In the genomic region with DNA sequence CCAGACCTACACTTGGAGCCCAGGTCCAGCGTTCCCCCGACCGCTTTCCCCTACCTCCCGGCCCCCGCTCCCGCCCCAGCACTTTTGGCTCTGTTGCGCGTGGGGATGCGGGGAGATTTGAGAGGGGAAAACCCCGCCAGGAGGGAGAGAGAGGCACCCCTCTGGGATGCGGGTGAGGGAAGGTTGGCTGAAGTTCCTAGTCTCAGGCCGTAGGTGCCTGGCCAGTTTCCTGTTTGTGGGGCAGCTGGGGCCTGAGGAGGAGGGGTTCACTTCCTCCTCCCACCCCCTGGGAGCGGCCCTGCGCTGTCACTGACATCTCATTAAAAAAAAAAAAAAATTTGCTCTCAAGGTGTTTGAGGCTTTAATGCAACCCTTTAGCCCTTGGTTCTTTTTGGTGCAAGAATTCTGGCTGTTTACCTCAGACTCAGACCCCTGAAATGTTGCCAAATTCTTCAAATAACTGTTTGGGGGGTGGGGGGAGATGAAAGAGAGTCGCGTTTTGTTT, we compare ENCODE assay signal across 8 cellular contexts. TPM values are rescaled to one million over a fixed set of nuclear protein-coding genes. Genes with fewer than 3 reads are reported as not detected.
DNase-seq lines count a peak whose midpoint lies in the region; ATAC-seq and TF ChIP-seq lines count a peak whose summit lies in the region.

No MANE protein-coding gene starts in this region.

- peak overlapping the region; percentile 97 for H3K27ac ChIP-seq in left ventricle myocardium inferior (replicated peaks)
- H3K27ac ChIP-seq in skin epidermis, result peak overlapping the region; percentile 2 to 94 (median 80)

- ATAC-seq in HG03066 (IDR thresholded peaks at IDR 0.05; ENCODE audit: low read depth, unreplicated experiment) (peak; percentile 25), HG02610 (IDR thresholded peaks at IDR 0.05; ENCODE audit: unreplicated experiment) (no peak)
- peak; percentile 21 for ATAC-seq in activated CD8-positive, alpha-beta T cell treated with anti-CD3 and anti-CD28 coated beads for 36 hours

- H3K4me3 ChIP-seq in left ventricle myocardium inferior (peak overlapping the region; percentile 93), skin epidermis (peak overlapping the region; percentile 59 to 75 (median 71))

- POLR2A ChIA-PET in activated CD8-positive, alpha-beta T cell treated with anti-CD3 and anti-CD28 coated beads for 36 hours (lab: Charles Lee), result interaction anchor here (0.9 to 3.1 kb wide), 3 partner anchors 13 to 565 kb away, joined by 4 to 28 read pairs (median 4); no protein-coding TSS in a partner anchor

- TF ChIP-seq CTCF in activated CD8-positive, alpha-beta T cell treated with anti-CD3 and anti-CD28 coated beads for 36 hours (IDR thresholded peaks at IDR 0.05), result no peak
- TF ChIP-seq CTCF in left ventricle myocardium inferior (IDR thresholded peaks at IDR 0.05; ENCODE audit: borderline replicate concordance), result no peak

- H3K4me1 ChIP-seq in left ventricle myocardium inferior, result peaks cover 74% of the 10 kb centered on the region

- H3K4me3 Mint-ChIP-seq in activated CD8-positive, alpha-beta T cell treated with anti-CD3 and anti-CD28 coated beads for 36 hours, result peak overlapping the region; percentile 80

- H3K36me3 Mint-ChIP-seq in activated CD8-positive, alpha-beta T cell treated with anti-CD3 and anti-CD28 coated beads for 36 hours (ENCODE audit: low read depth), result no peaks in the 10 kb centered on the region

- H3K9me3 ChIP-seq in left ventricle myocardium inferior (replicated peaks), result no peaks in the 10 kb centered on the region

- CTCF ChIA-PET in activated CD8-positive, alpha-beta T cell treated with anti-CD3 and anti-CD28 coated beads for 36 hours (lab: Charles Lee), result interaction anchor here (0.7 to 8.8 kb wide), 21 partner anchors 8 to 582 kb away, joined by 3 to 199 read pairs (median 4); partner anchors contain the start of genes LSG1, TMEM44 and XXYLT1

- peaks cover 44% of the 10 kb centered on the region for H3K4me1 Mint-ChIP-seq in activated CD8-positive, alpha-beta T cell treated with anti-CD3 and anti-CD28 coated beads for 36 hours (ENCODE audit: low read depth)

- H3K27me3 Mint-ChIP-seq in activated CD8-positive, alpha-beta T cell treated with anti-CD3 and anti-CD28 coated beads for 36 hours, result peaks cover 14% of the 10 kb centered on the region

- H3K9me3 Mint-ChIP-seq in activated CD8-positive, alpha-beta T cell treated with anti-CD3 and anti-CD28 coated beads for 36 hours, result no peaks in the 10 kb centered on the region

- intact Hi-C loops in activated CD8-positive, alpha-beta T cell treated with anti-CD3 and anti-CD28 coated beads for 36 hours (cut with micrococcal nuclease), result no loop called here
- intact Hi-C loops in left ventricle myocardium inferior (cut with micrococcal nuclease), result loop anchor here (10.0 kb wide), 1 partner anchor 837 kb away; no protein-coding TSS in a partner anchor

- peaks cover 8% of the 10 kb centered on the region for H3K36me3 ChIP-seq in left ventricle myocardium inferior

- peak; percentile 26 to 46 for DNase-seq in NCI-H524 (lab: John Stamatoyannopoulos, UW)
- DNase-seq in NCI-H524 treated with DMSO at 0.1 percent for 48 hours (lab: John Stamatoyannopoulos, UW), result no peak
- DNase-seq in activated CD8-positive, alpha-beta T cell treated with anti-CD3 and anti-CD28 coated beads for 36 hours, result peak; percentile 50
- DNase-seq in left ventricle myocardium inferior, result peak; percentile 56
- no peak for DNase-seq in NCI-H1048 (lab: John Stamatoyannopoulos, UW)

- peak overlapping the region; percentile 32 for H3K27ac Mint-ChIP-seq in activated CD8-positive, alpha-beta T cell treated with anti-CD3 and anti-CD28 coated beads for 36 hours

- no peaks in the 10 kb centered on the region for H3K27me3 ChIP-seq in left ventricle myocardium inferior (ENCODE audit: low read depth)

RNA-seq across cellular contexts. Expression of gene FAM43A, which starts 2.6 kb away (rescaled TPM):
- total RNA-seq in activated CD8-positive, alpha-beta T cell treated with anti-CD3 and anti-CD28 coated beads for 36 hours, result 1 to 10 TPM; 3.3 to 3.9 TPM
- 18.0 TPM for total RNA-seq in left ventricle myocardium inferior

RNA-seq across cellular contexts. Expression of gene LSG1, which starts 16.3 kb away (rescaled TPM):
- 10 to 100 TPM; 36.5 to 41.3 TPM for total RNA-seq in activated CD8-positive, alpha-beta T cell treated with anti-CD3 and anti-CD28 coated beads for 36 hours
- total RNA-seq in left ventricle myocardium inferior, result 23.4 TPM

RNA-seq across cellular contexts. Expression of gene TMEM44, which starts 55.0 kb away (rescaled TPM):
- total RNA-seq in activated CD8-positive, alpha-beta T cell treated with anti-CD3 and anti-CD28 coated beads for 36 hours, result 1 to 10 TPM; 4.4 to 5.0 TPM
- 7.5 TPM for total RNA-seq in left ventricle myocardium inferior

Comparison
In these comparisons a context has a peak if more than half of its experiments do, and no peak if none do; other contexts are left out.
1. DNase-seq: peak in NCI-H524 (2 of 2), activated CD8-positive, alpha-beta T cell treated with anti-CD3 and anti-CD28 coated beads for 36 hours (single experiment) and left ventricle myocardium inferior (single experiment); none in NCI-H524 treated with DMSO at 0.1 percent for 48 hours (single experiment) and NCI-H1048 (single experiment).